16 cellular contexts compared by ENCODE assay signal in the genomic region with DNA sequence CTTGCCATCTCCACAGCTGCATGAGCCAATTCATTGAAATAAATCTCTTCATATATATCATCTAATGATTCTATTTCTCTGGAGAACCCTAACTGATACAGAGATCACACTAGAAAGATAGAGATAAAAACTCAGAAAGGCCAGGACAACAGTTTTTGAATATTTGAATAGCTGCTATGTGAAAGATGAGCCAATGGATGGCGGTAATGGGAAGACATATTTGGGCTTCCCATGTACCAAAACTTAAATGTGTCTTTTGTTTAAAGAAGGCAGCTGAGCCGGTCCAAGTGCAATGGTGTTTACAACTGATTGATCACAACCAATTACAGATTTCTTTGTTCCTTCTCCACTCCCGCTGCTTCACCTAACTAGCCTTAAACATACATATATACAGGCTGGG.
"Had no signal": no experiment of that assay in that cellular context is flagged by ENCODE, and none has a peak within 500 bp of the region (broad histone marks: within the 10 kb centered on the region; RNA-seq: fewer than 3 reads in every experiment).

No MANE protein-coding gene starts in this region.

- ATAC-seq: activated naive CD4-positive, alpha-beta T cell treated with anti-CD3 and anti-CD28 coated beads, Interleukin-2, amount 50 U/mL, for 72 hours; activated T-cell treated with anti-CD3 and anti-CD28 coated beads, Interleukin-2, amount 50 U/mL, for 72 hours; effector memory CD8-positive, alpha-beta T cell; left colon; right lobe of liver had no signal

- H3K4me1 ChIP-seq: right lobe of liver had no signal

- H3K4me3 ChIP-seq: lung, ovary, right lobe of liver, testis, upper lobe of left lung had no signal

- H3K27me3 ChIP-seq: ovary, right lobe of liver, testis, upper lobe of left lung had no signal

- H3K36me3 ChIP-seq: ovary, right lobe of liver, upper lobe of left lung had no signal

- H3K27me3 Mint-ChIP-seq: activated CD4-positive, alpha-beta T cell treated with anti-CD3 and anti-CD28 coated beads, Interleukin-2, amount 10 ng/mL, durations not matched to agents 7 days and 5 days; effector memory CD8-positive, alpha-beta T cell; stimulated activated naive CD8-positive, alpha-beta T cell treated with anti-CD3 and anti-CD28 coated beads, Interleukin-15, Interleukin-2, amounts not matched to agents 100 ng/mL and 50 ng/mL, for 24 hours had no signal

- H3K27ac Mint-ChIP-seq: activated CD4-positive, alpha-beta T cell treated with anti-CD3 and anti-CD28 coated beads, Interleukin-2, amount 10 ng/mL, durations not matched to agents 7 days and 5 days; activated naive CD4-positive, alpha-beta T cell treated with anti-CD3 and anti-CD28 coated beads, Interleukin-2, amount 50 U/mL, for 72 hours; activated T-cell treated with anti-CD3 and anti-CD28 coated beads, Interleukin-2, amount 50 U/mL, for 72 hours; effector memory CD8-positive, alpha-beta T cell; stimulated activated naive CD8-positive, alpha-beta T cell treated with anti-CD3 and anti-CD28 coated beads, Interleukin-15, Interleukin-2, amounts not matched to agents 100 ng/mL and 50 ng/mL, for 24 hours had no signal

- DNase-seq: activated CD4-positive, alpha-beta T cell treated with anti-CD3 and anti-CD28 coated beads, Interleukin-2, amount 10 ng/mL, durations not matched to agents 7 days and 5 days; activated CD8-positive, alpha-beta memory T cell treated with anti-CD3 and anti-CD28 coated beads, Interleukin-2, amount 50 U/mL, for 48 hours; activated gamma-delta T cell; activated T-cell treated with anti-CD3 and anti-CD28 coated beads, Interleukin-2, amount 50 U/mL, for 72 hours; central memory CD4-positive, alpha-beta T cell; effector memory CD8-positive, alpha-beta T cell; left colon; midbrain; ovary; right lobe of liver; testis; upper lobe of left lung had no signal

- H3K9me3 ChIP-seq: ovary, right lobe of liver, testis, upper lobe of left lung had no signal

- H3K9me3 Mint-ChIP-seq: activated T-cell treated with anti-CD3 and anti-CD28 coated beads, Interleukin-2, amount 50 U/mL, for 72 hours; effector memory CD8-positive, alpha-beta T cell; stimulated activated naive CD8-positive, alpha-beta T cell treated with anti-CD3 and anti-CD28 coated beads, Interleukin-15, Interleukin-2, amounts not matched to agents 100 ng/mL and 50 ng/mL, for 24 hours had no signal

- H3K4me3 Mint-ChIP-seq: activated CD4-positive, alpha-beta T cell treated with anti-CD3 and anti-CD28 coated beads, Interleukin-2, amount 10 ng/mL, durations not matched to agents 7 days and 5 days; activated T-cell treated with anti-CD3 and anti-CD28 coated beads, Interleukin-2, amount 50 U/mL, for 72 hours; effector memory CD8-positive, alpha-beta T cell; stimulated activated naive CD8-positive, alpha-beta T cell treated with anti-CD3 and anti-CD28 coated beads, Interleukin-15, Interleukin-2, amounts not matched to agents 100 ng/mL and 50 ng/mL, for 24 hours had no signal

- H3K27ac ChIP-seq: epithelial cell of prostate, ovary, right lobe of liver, testis, upper lobe of left lung had no signal
